In genomic region chr15:47377465-47377864, GRCh38 we compare ENCODE assay signal across 29 cellular contexts.
"Had no signal": no experiment of that assay in that cellular context is flagged by ENCODE, and none has a peak within 500 bp of the region (broad histone marks: within the 10 kb centered on the region; RNA-seq: fewer than 3 reads in every experiment).

No MANE protein-coding gene starts in this region.

- H3K27ac Mint-ChIP-seq: activated CD4-positive, alpha-beta memory T cell treated with anti-CD3 and anti-CD28 coated beads for 36 hours; activated CD4-positive, alpha-beta T cell treated with anti-CD3 and anti-CD28 coated beads for 36 hours; activated CD4-positive, alpha-beta T cell treated with anti-CD3 and anti-CD28 coated beads, Interleukin-2, amount 10 ng/mL, durations not matched to agents 24 days and 14 days; activated CD8-positive, alpha-beta memory T cell treated with anti-CD3 and anti-CD28 coated beads, Interleukin-2, amount 10 ng/mL, durations not matched to agents 7 days and 5 days; activated CD8-positive, alpha-beta T cell treated with anti-CD3 and anti-CD28 coated beads, Interleukin-2, amount 10 ng/mL, durations not matched to agents 7 days and 5 days; activated naive CD4-positive, alpha-beta T cell treated with anti-CD3 and anti-CD28 coated beads for 36 hours; activated naive CD4-positive, alpha-beta T cell treated with anti-CD3 and anti-CD28 coated beads, Interleukin-2, amount 50 U/mL, for 72 hours; activated naive CD8-positive, alpha-beta T cell treated with anti-CD3 and anti-CD28 coated beads, Interleukin-2, amount 10 ng/mL, durations not matched to agents 7 days and 5 days; activated T-helper 1 cell treated with anti-CD3 and anti-CD28 coated beads, Interleukin-12 subunit alpha, Interleukin-12 subunit beta, Interleukin-2, Interleukin-4 antibody, amounts not matched to agents 30 ng/mL and 10 ng/mL and 1 ng/mL, durations not matched to agents 14 hours and 24 hours and 36 hours; activated T-helper 2 cell treated with anti-CD3 and anti-CD28 coated beads, Interferon-gamma antibody, Interleukin-2, Interleukin-4, amounts not matched to agents 10 μg/mL and 5 μg/mL and 100 μg/mL, durations not matched to agents 14 hours and 24 hours and 36 hours; brain had no signal

- H3K4me3 Mint-ChIP-seq: activated CD4-positive, alpha-beta memory T cell treated with anti-CD3 and anti-CD28 coated beads for 36 hours; activated CD4-positive, alpha-beta T cell treated with anti-CD3 and anti-CD28 coated beads for 36 hours; activated CD4-positive, alpha-beta T cell treated with anti-CD3 and anti-CD28 coated beads, Interleukin-2, amount 10 ng/mL, durations not matched to agents 24 days and 14 days; activated CD8-positive, alpha-beta memory T cell treated with anti-CD3 and anti-CD28 coated beads, Interleukin-2, amount 10 ng/mL, durations not matched to agents 7 days and 5 days; activated CD8-positive, alpha-beta T cell treated with anti-CD3 and anti-CD28 coated beads, Interleukin-2, amount 10 ng/mL, durations not matched to agents 7 days and 5 days; activated naive CD4-positive, alpha-beta T cell treated with anti-CD3 and anti-CD28 coated beads for 36 hours; activated naive CD8-positive, alpha-beta T cell treated with anti-CD3 and anti-CD28 coated beads, Interleukin-2, amount 10 ng/mL, durations not matched to agents 7 days and 5 days; activated T-helper 1 cell treated with anti-CD3 and anti-CD28 coated beads, Interleukin-12 subunit alpha, Interleukin-12 subunit beta, Interleukin-2, Interleukin-4 antibody, amounts not matched to agents 30 ng/mL and 10 ng/mL and 1 ng/mL, durations not matched to agents 14 hours and 24 hours and 36 hours; brain had no signal

- H3K36me3 ChIP-seq: ascending aorta, gastrocnemius medialis, heart left ventricle had no signal

- H3K9me3 Mint-ChIP-seq: activated CD4-positive, alpha-beta memory T cell treated with anti-CD3 and anti-CD28 coated beads for 36 hours; activated naive CD4-positive, alpha-beta T cell treated with anti-CD3 and anti-CD28 coated beads for 36 hours; activated T-helper 1 cell treated with anti-CD3 and anti-CD28 coated beads, Interleukin-12 subunit alpha, Interleukin-12 subunit beta, Interleukin-2, Interleukin-4 antibody, amounts not matched to agents 30 ng/mL and 10 ng/mL and 1 ng/mL, durations not matched to agents 14 hours and 24 hours and 36 hours; activated T-helper 2 cell treated with anti-CD3 and anti-CD28 coated beads, Interferon-gamma antibody, Interleukin-2, Interleukin-4, amounts not matched to agents 10 μg/mL and 5 μg/mL and 100 μg/mL, durations not matched to agents 14 hours and 24 hours and 36 hours; brain had no signal

- H3K27me3 Mint-ChIP-seq: activated CD4-positive, alpha-beta memory T cell treated with anti-CD3 and anti-CD28 coated beads for 36 hours; activated CD4-positive, alpha-beta T cell treated with anti-CD3 and anti-CD28 coated beads, Interleukin-2, amount 10 ng/mL, durations not matched to agents 24 days and 14 days; activated CD8-positive, alpha-beta memory T cell treated with anti-CD3 and anti-CD28 coated beads, Interleukin-2, amount 10 ng/mL, durations not matched to agents 7 days and 5 days; activated naive CD8-positive, alpha-beta T cell treated with anti-CD3 and anti-CD28 coated beads, Interleukin-2, amount 10 ng/mL, durations not matched to agents 7 days and 5 days; brain had no signal

- H3K4me1 Mint-ChIP-seq: activated CD4-positive, alpha-beta T cell treated with anti-CD3 and anti-CD28 coated beads for 36 hours; activated CD4-positive, alpha-beta T cell treated with anti-CD3 and anti-CD28 coated beads, Interleukin-2, amount 10 ng/mL, durations not matched to agents 24 days and 14 days; activated CD8-positive, alpha-beta memory T cell treated with anti-CD3 and anti-CD28 coated beads, Interleukin-2, amount 10 ng/mL, durations not matched to agents 7 days and 5 days; activated naive CD8-positive, alpha-beta T cell treated with anti-CD3 and anti-CD28 coated beads, Interleukin-2, amount 10 ng/mL, durations not matched to agents 7 days and 5 days; brain had no signal

- H3K4me3 ChIP-seq: ascending aorta, gastrocnemius medialis, heart left ventricle had no signal

- DNase-seq: activated CD4-positive, alpha-beta memory T cell treated with anti-CD3 and anti-CD28 coated beads for 36 hours; activated CD4-positive, alpha-beta T cell treated with anti-CD3 and anti-CD28 coated beads for 36 hours; activated CD4-positive, alpha-beta T cell treated with anti-CD3 and anti-CD28 coated beads, Interleukin-2, amount 10 ng/mL, durations not matched to agents 24 days and 14 days; activated CD4-positive, CD25-positive, alpha-beta regulatory T cell; activated CD4-positive, CD25-positive, alpha-beta regulatory T cell treated with anti-CD3 and anti-CD28 coated beads, Interleukin-2, amount 50 U/mL, for 72 hours; activated CD8-positive, alpha-beta memory T cell treated with anti-CD3 and anti-CD28 coated beads, Interleukin-2, amount 10 ng/mL, durations not matched to agents 7 days and 5 days; activated CD8-positive, alpha-beta memory T cell treated with anti-CD3 and anti-CD28 coated beads, Interleukin-2, amount 50 U/mL, for 4 hours; activated CD8-positive, alpha-beta T cell treated with anti-CD3 and anti-CD28 coated beads, Interleukin-2, amount 10 ng/mL, durations not matched to agents 7 days and 5 days; activated effector memory CD4-positive, alpha-beta T cell treated with anti-CD3 and anti-CD28 coated beads, Interleukin-2, amount 50 U/mL, for 16 hours; activated naive CD4-positive, alpha-beta T cell treated with anti-CD3 and anti-CD28 coated beads for 36 hours; activated naive CD8-positive, alpha-beta T cell treated with anti-CD3 and anti-CD28 coated beads, Interleukin-2, amount 10 ng/mL, durations not matched to agents 7 days and 5 days; activated T-cell treated with anti-CD3 and anti-CD28 coated beads, Interleukin-2, amount 50 U/mL, for 1 hour; activated T-cell treated with anti-CD3 and anti-CD28 coated beads, Interleukin-2, amount 50 U/mL, for 48 hours; caudate nucleus; cortex of kidney; effector CD8-positive, alpha-beta T cell; foreskin keratinocyte; gastrocnemius medialis; glutamatergic neuron; heart left ventricle; T-helper 2 cell had no signal

- H3K9me3 ChIP-seq: ascending aorta, gastrocnemius medialis, heart left ventricle had no signal

- ATAC-seq: activated CD4-positive, alpha-beta T cell treated with anti-CD3 and anti-CD28 coated beads for 36 hours; activated CD8-positive, alpha-beta memory T cell treated with anti-CD3 and anti-CD28 coated beads, Interleukin-2, amount 10 ng/mL, durations not matched to agents 7 days and 5 days; activated CD8-positive, alpha-beta T cell treated with anti-CD3 and anti-CD28 coated beads, Interleukin-2, amount 10 ng/mL, durations not matched to agents 7 days and 5 days; activated naive CD4-positive, alpha-beta T cell treated with anti-CD3 and anti-CD28 coated beads, Interleukin-2, amount 50 U/mL, for 72 hours; esophagus mucosa; foreskin keratinocyte; gastrocnemius medialis; heart left ventricle had no signal

- H3K4me1 ChIP-seq: ascending aorta, foreskin keratinocyte, gastrocnemius medialis, heart left ventricle had no signal

- H3K27me3 ChIP-seq: ascending aorta, foreskin keratinocyte, gastrocnemius medialis had no signal

- H3K36me3 Mint-ChIP-seq: activated CD4-positive, alpha-beta memory T cell treated with anti-CD3 and anti-CD28 coated beads for 36 hours; activated CD8-positive, alpha-beta memory T cell treated with anti-CD3 and anti-CD28 coated beads, Interleukin-2, amount 10 ng/mL, durations not matched to agents 7 days and 5 days; activated naive CD4-positive, alpha-beta T cell treated with anti-CD3 and anti-CD28 coated beads, Interleukin-2, amount 50 U/mL, for 72 hours; activated naive CD8-positive, alpha-beta T cell treated with anti-CD3 and anti-CD28 coated beads, Interleukin-2, amount 10 ng/mL, durations not matched to agents 7 days and 5 days; brain had no signal

- FAIRE-seq: colon, endometrium had no signal

- H3K27ac ChIP-seq: ascending aorta, foreskin keratinocyte, gastrocnemius medialis, heart left ventricle had no signal
